ENCODE assay signal across 2 cellular contexts in genomic region chr2:238841542-238842181, GRCh38.
A peak's percentile ranks its signal among the peaks of the same experiment; 100 is the strongest.
TF ChIP-seq lines count a peak whose summit lies in the region.

No MANE protein-coding gene starts in this region.

TF ChIP-seq in IMR-90, 13 proteins besides CTCF, POLR2A, EP300 and RAD21:
- TF ChIP-seq CEBPB (IDR thresholded peaks at IDR 0.05; ENCODE audit: low read depth, low read length) (no peak), MAFK (IDR thresholded peaks at IDR 0.05; ENCODE audit: low read depth, low read length) (peak; percentile 93)

TF ChIP-seq in H1, 55 proteins besides CTCF, POLR2A, EP300 and RAD21:
- TF ChIP-seq MAFK (IDR thresholded peaks at IDR 0.05; ENCODE audit: low read depth, low read length) = peak; percentile 57
- no peak for TF ChIP-seq POU5F1 (IDR thresholded peaks at IDR 0.05; ENCODE audit: low read depth, low read length)
